ENCODE assay signal across 9 cellular contexts in genomic region chr7:85185355-85186082, GRCh38. TPM values are rescaled to one million over a fixed set of nuclear protein-coding genes. Genes with fewer than 3 reads are reported as not detected.
A peak's percentile ranks its signal among the peaks of the same experiment; 100 is the strongest.
DNase-seq lines count a peak whose midpoint lies in the region; ATAC-seq and TF ChIP-seq lines count a peak whose summit lies in the region.
"Had no signal": no experiment of that assay in that cellular context is flagged by ENCODE, and none has a peak within 500 bp of the region (broad histone marks: within the 10 kb centered on the region; RNA-seq: fewer than 3 reads in every experiment).

No MANE protein-coding gene starts in this region.

- peak overlapping the region; percentile 62 for H3K4me2 ChIP-seq in parathyroid adenoma (ENCODE audit: low read length)

- H3K27ac ChIP-seq in ACC112 (ENCODE audit: low read depth, low read length), result no peak overlapping the region
- H3K27ac ChIP-seq in parathyroid adenoma, result no peak overlapping the region
- no peak overlapping the region for H3K27ac ChIP-seq in CD4-positive, alpha-beta memory T cell (ENCODE audit: low read depth, low read length)
- H3K27ac ChIP-seq: epithelial cell of prostate had no signal

- H3K4me3 Mint-ChIP-seq in CD4-positive, alpha-beta memory T cell, result no peak overlapping the region

- H3K9me3 Mint-ChIP-seq in CD4-positive, alpha-beta memory T cell, result peaks cover 0 to 20% (median 5%) of the 10 kb centered on the region in 8 donors

- H3K79me2 ChIP-seq in ACC112 (ENCODE audit: control insufficient read depth, insufficient read depth, low read length, unreplicated experiment) (no peaks in the 10 kb centered on the region), parathyroid adenoma (no peaks in the 10 kb centered on the region)

- H3K36me3 ChIP-seq in ACC112 (ENCODE audit: insufficient read depth, low read length) (no peaks in the 10 kb centered on the region), parathyroid adenoma (ENCODE audit: control insufficient read depth, insufficient read depth, low read length) (no peaks in the 10 kb centered on the region)
- H3K36me3 ChIP-seq in CD4-positive, alpha-beta memory T cell (ENCODE audit: insufficient read depth, low read length), result no peaks in the 10 kb centered on the region

- TF ChIP-seq CTCF in HFF-Myc (IDR thresholded peaks at IDR 0.05; ENCODE audit: low read depth, low read length, missing control alignments) (peak; percentile 10), parathyroid adenoma (IDR thresholded peaks at IDR 0.05) (no peak)

- no peaks in the 10 kb centered on the region for H3K9me3 ChIP-seq in parathyroid adenoma (ENCODE audit: control insufficient read depth, low read length)
- H3K9me3 ChIP-seq in CD4-positive, alpha-beta memory T cell (ENCODE audit: control insufficient read depth in 1 of 2, low read length in 2 of 2), result peaks cover 0 to 3% of the 10 kb centered on the region in 2 donors

- POLR2A ChIA-PET in CD4-positive, alpha-beta memory T cell (lab: Charles Lee; ENCODE audit: partially characterized antibody), result no interaction called here

- ATAC-seq in Right ventricle myocardium inferior, result peak; percentile 82
- no peak for ATAC-seq in GM18909 (IDR thresholded peaks at IDR 0.05; ENCODE audit: poor library complexity, unreplicated experiment)

- H3K9ac ChIP-seq in parathyroid adenoma, result no peak overlapping the region

- H3K4me1 ChIP-seq in ACC112 (ENCODE audit: control insufficient read depth, insufficient read depth, low read length, unreplicated experiment) (no peaks in the 10 kb centered on the region), parathyroid adenoma (no peaks in the 10 kb centered on the region)
- no peaks in the 10 kb centered on the region for H3K4me1 ChIP-seq in CD4-positive, alpha-beta memory T cell (ENCODE audit: insufficient read depth, low read length)

- intact Hi-C loops in Right ventricle myocardium inferior (cut with DNase I), result loop anchor here (5.0 kb wide), 1 partner anchor 143 kb away; no protein-coding TSS in a partner anchor
- intact Hi-C loops in CD4-positive, alpha-beta memory T cell (cut with micrococcal nuclease), result no loop called here

- H2AFZ ChIP-seq in ACC112 (ENCODE audit: low read length, unreplicated experiment), result peak overlapping the region; percentile 99
- peak overlapping the region; percentile 36 for H2AFZ ChIP-seq in parathyroid adenoma

- DNase-seq in HFF-Myc (ENCODE audit: extremely low read depth, low read depth) (peak; percentile 39), UCSD-AML1 (lab: John Stamatoyannopoulos, UW; ENCODE audit: unreplicated experiment) (peak; percentile 45), Right ventricle myocardium inferior (ENCODE audit: missing footprints) (peak; percentile 66), NAMALWA (ENCODE audit: low spot score) (no peak)
- no peak for DNase-seq in CD4-positive, alpha-beta memory T cell

- H3K36me3 Mint-ChIP-seq in CD4-positive, alpha-beta memory T cell, result no peaks in the 10 kb centered on the region

- peaks cover 0 to 2% (median 1%) of the 10 kb centered on the region in 4 donors for H3K4me1 Mint-ChIP-seq in CD4-positive, alpha-beta memory T cell

- CTCF ChIA-PET in CD4-positive, alpha-beta memory T cell (lab: Charles Lee; ENCODE audit: partially characterized antibody), result no interaction called here

- H3K27me3 ChIP-seq in ACC112 (ENCODE audit: insufficient read depth, low read length) (no peaks in the 10 kb centered on the region), parathyroid adenoma (ENCODE audit: control insufficient read depth, insufficient read depth, low read length) (no peaks in the 10 kb centered on the region)
- no peaks in the 10 kb centered on the region for H3K27me3 ChIP-seq in CD4-positive, alpha-beta memory T cell (ENCODE audit: insufficient read depth, low read length)

- H3K27ac Mint-ChIP-seq in CD4-positive, alpha-beta memory T cell, result no peak overlapping the region

- peak overlapping the region; percentile 89 for H3K4me3 ChIP-seq in ACC112 (ENCODE audit: low read depth, low read length)
- peak overlapping the region; percentile 95 for H3K4me3 ChIP-seq in HFF-Myc (replicated peaks; ENCODE audit: low read depth, low read length)
- H3K4me3 ChIP-seq in parathyroid adenoma (ENCODE audit: low read depth, low read length), result peak overlapping the region; percentile 28
- no peak overlapping the region for H3K4me3 ChIP-seq in CD4-positive, alpha-beta memory T cell (ENCODE audit: low read length in 2 of 2)

- peaks cover 5 to 7% of the 10 kb centered on the region in 2 donors for H3K27me3 Mint-ChIP-seq in CD4-positive, alpha-beta memory T cell

RNA-seq across cellular contexts. Expression of gene SEMA3D, which starts 1.3 kb away (rescaled TPM):
- 1.6 TPM for total RNA-seq in Right ventricle myocardium inferior
- not detected for total RNA-seq in CD4-positive, alpha-beta memory T cell
- not detected for polyA plus RNA-seq in CD4-positive, alpha-beta memory T cell

Comparison
In these comparisons a context has a peak if more than half of its experiments do, and no peak if none do; other contexts are left out.
1. H3K4me3 ChIP-seq: peak in ACC112 (single experiment), HFF-Myc (single experiment) and parathyroid adenoma (single experiment); none in CD4-positive, alpha-beta memory T cell (0 of 2).
2. DNase-seq: peak in HFF-Myc (single experiment), UCSD-AML1 (single experiment) and Right ventricle myocardium inferior (single experiment); none in CD4-positive, alpha-beta memory T cell (0 of 5) and NAMALWA (single experiment).